ENCODE assay signal across 22 cellular contexts in genomic region chr13:112153364-112153763, GRCh38.
"Had no signal": no experiment of that assay in that cellular context is flagged by ENCODE, and none has a peak within 500 bp of the region (broad histone marks: within the 10 kb centered on the region; RNA-seq: fewer than 3 reads in every experiment).

No MANE protein-coding gene starts in this region.

- H3K27ac ChIP-seq: HL-60, SJSA1, SK-N-MC had no signal

- H3K4me3 ChIP-seq: SJSA1, SK-N-MC had no signal

- DNase-seq: KBM-7, MV-4-11, NCI-H1048, NCI-H1105, NCI-H1417, NCI-H1436 treated with DMSO at 0.1 percent for 48 hours, NCI-H1694, NCI-H187 treated with DMSO at 0.1 percent for 48 hours, NCI-H2029 treated with DMSO at 0.1 percent for 48 hours, NCI-H2171 treated with DMSO at 0.1 percent for 48 hours, NCI-H345, NCI-H446 treated with DMSO at 0.1 percent for 48 hours, NCI-H510A treated with DMSO at 0.1 percent for 48 hours, NCI-H526, Right ventricle myocardium superior, RPMI8226, SIG-M5 had no signal

- FAIRE-seq: HTR-8/SVneo, RCC 7860 had no signal

- H3K36me3 ChIP-seq: SJSA1 had no signal

- H3K4me1 ChIP-seq: SJSA1 had no signal
